In the genomic region with DNA sequence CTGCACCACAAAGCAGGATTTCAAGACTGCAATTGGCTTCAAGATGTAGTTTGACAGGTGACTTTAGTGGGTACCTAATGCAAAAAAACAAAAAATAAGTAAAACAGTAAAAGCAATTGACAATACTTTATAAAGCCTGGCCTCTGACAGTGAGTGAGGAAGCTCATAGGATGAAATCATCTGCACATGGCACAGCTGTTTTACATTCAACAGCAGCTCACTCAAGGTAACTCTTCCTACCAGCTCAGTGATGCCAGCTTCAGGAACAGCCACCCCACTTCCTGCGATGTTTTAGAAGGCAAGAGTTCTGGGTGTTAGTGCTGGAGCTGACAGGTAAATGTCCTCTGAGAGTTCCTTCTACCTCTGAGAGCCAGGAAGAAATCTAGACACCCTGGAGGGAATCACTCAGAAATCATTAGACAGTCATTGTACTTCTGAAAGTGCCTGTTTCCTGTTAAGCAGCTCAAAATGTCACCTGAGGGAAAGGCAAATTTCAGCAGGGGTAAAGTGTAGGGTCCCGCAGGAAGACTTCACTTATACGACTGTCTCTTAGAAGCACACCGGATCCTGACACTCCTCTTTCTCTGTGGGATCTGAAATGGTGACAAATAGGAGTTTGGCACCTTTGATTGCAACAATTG, we compare ENCODE assay signal across 1 cellular context.
TF ChIP-seq lines count a peak whose summit lies in the region.

No MANE protein-coding gene starts in this region.

TF ChIP-seq in GM23338, 12 proteins besides CTCF, POLR2A, EP300 and RAD21 (continued from another document):
- TF ChIP-seq, protein P1, sequence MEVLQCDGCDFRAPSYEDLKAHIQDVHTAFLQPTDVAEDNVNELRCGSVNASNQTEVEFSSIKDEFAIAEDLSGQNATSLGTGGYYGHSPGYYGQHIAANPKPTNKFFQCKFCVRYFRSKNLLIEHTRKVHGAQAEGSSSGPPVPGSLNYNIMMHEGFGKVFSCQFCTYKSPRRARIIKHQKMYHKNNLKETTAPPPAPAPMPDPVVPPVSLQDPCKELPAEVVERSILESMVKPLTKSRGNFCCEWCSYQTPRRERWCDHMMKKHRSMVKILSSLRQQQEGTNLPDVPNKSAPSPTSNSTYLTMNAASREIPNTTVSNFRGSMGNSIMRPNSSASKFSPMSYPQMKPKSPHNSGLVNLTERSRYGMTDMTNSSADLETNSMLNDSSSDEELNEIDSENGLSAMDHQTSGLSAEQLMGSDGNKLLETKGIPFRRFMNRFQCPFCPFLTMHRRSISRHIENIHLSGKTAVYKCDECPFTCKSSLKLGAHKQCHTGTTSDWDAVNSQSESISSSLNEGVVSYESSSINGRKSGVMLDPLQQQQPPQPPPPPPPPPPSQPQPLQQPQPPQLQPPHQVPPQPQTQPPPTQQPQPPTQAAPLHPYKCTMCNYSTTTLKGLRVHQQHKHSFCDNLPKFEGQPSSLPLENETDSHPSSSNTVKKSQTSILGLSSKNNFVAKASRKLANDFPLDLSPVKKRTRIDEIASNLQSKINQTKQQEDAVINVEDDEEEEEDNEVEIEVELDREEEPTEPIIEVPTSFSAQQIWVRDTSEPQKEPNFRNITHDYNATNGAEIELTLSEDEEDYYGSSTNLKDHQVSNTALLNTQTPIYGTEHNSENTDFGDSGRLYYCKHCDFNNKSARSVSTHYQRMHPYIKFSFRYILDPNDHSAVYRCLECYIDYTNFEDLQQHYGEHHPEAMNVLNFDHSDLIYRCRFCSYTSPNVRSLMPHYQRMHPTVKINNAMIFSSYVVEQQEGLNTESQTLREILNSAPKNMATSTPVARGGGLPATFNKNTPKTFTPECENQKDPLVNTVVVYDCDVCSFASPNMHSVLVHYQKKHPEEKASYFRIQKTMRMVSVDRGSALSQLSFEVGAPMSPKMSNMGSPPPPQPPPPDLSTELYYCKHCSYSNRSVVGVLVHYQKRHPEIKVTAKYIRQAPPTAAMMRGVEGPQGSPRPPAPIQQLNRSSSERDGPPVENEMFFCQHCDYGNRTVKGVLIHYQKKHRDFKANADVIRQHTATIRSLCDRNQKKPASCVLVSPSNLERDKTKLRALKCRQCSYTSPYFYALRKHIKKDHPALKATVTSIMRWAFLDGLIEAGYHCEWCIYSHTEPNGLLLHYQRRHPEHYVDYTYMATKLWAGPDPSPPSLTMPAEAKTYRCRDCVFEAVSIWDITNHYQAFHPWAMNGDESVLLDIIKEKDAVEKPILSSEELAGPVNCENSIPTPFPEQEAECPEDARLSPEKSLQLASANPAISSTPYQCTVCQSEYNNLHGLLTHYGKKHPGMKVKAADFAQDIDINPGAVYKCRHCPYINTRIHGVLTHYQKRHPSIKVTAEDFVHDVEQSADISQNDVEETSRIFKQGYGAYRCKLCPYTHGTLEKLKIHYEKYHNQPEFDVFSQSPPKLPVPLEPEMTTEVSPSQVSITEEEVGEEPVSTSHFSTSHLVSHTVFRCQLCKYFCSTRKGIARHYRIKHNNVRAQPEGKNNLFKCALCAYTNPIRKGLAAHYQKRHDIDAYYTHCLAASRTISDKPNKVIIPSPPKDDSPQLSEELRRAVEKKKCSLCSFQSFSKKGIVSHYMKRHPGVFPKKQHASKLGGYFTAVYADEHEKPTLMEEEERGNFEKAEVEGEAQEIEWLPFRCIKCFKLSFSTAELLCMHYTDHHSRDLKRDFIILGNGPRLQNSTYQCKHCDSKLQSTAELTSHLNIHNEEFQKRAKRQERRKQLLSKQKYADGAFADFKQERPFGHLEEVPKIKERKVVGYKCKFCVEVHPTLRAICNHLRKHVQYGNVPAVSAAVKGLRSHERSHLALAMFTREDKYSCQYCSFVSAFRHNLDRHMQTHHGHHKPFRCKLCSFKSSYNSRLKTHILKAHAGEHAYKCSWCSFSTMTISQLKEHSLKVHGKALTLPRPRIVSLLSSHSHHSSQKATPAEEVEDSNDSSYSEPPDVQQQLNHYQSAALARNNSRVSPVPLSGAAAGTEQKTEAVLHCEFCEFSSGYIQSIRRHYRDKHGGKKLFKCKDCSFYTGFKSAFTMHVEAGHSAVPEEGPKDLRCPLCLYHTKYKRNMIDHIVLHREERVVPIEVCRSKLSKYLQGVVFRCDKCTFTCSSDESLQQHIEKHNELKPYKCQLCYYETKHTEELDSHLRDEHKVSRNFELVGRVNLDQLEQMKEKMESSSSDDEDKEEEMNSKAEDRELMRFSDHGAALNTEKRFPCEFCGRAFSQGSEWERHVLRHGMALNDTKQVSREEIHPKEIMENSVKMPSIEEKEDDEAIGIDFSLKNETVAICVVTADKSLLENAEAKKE (CRISPR knock-in tag; IDR thresholded peaks at IDR 0.05), result no peak
- TF ChIP-seq EZH2 (IDR thresholded peaks at IDR 0.05; ENCODE audit: low read depth, unreplicated experiment), result no peak
- TF ChIP-seq STAT1 (IDR thresholded peaks at IDR 0.05; ENCODE audit: unreplicated experiment), result no peak
- no peak for TF ChIP-seq JUNB (IDR thresholded peaks at IDR 0.05; ENCODE audit: unreplicated experiment)
- TF ChIP-seq, protein P2, sequence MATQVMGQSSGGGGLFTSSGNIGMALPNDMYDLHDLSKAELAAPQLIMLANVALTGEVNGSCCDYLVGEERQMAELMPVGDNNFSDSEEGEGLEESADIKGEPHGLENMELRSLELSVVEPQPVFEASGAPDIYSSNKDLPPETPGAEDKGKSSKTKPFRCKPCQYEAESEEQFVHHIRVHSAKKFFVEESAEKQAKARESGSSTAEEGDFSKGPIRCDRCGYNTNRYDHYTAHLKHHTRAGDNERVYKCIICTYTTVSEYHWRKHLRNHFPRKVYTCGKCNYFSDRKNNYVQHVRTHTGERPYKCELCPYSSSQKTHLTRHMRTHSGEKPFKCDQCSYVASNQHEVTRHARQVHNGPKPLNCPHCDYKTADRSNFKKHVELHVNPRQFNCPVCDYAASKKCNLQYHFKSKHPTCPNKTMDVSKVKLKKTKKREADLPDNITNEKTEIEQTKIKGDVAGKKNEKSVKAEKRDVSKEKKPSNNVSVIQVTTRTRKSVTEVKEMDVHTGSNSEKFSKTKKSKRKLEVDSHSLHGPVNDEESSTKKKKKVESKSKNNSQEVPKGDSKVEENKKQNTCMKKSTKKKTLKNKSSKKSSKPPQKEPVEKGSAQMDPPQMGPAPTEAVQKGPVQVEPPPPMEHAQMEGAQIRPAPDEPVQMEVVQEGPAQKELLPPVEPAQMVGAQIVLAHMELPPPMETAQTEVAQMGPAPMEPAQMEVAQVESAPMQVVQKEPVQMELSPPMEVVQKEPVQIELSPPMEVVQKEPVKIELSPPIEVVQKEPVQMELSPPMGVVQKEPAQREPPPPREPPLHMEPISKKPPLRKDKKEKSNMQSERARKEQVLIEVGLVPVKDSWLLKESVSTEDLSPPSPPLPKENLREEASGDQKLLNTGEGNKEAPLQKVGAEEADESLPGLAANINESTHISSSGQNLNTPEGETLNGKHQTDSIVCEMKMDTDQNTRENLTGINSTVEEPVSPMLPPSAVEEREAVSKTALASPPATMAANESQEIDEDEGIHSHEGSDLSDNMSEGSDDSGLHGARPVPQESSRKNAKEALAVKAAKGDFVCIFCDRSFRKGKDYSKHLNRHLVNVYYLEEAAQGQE (IDR thresholded peaks at IDR 0.05; ENCODE audit: unreplicated experiment), result no peak
- TF ChIP-seq NANOG (IDR thresholded peaks at IDR 0.05; ENCODE audit: borderline replicate concordance), result no peak
- no peak for TF ChIP-seq CREB1 (CRISPR knock-in tag; IDR thresholded peaks at IDR 0.05; ENCODE audit: low read depth)
